1 cellular context compared by ENCODE assay signal in genomic region chr18:23106575-23106974, GRCh38.
TF ChIP-seq lines count a peak whose summit lies in the region.

No MANE protein-coding gene starts in this region.

TF ChIP-seq in HEK293, 187 proteins besides CTCF, POLR2A, EP300 and RAD21 (continued from another document):
- TF ChIP-seq PRDM4 (tag by site-specific recombination; IDR thresholded peaks at IDR 0.05) (peak; percentile 54; the same call in 1 of the 2 replicates), ZNF214 (tag by site-specific recombination; IDR thresholded peaks at IDR 0.05; ENCODE audit: borderline replicate concordance) (no peak), ZNF132 (tag by site-specific recombination; IDR thresholded peaks at IDR 0.05; ENCODE audit: borderline replicate concordance) (no peak), ZNF202 (tag by site-specific recombination; IDR thresholded peaks at IDR 0.05; ENCODE audit: borderline replicate concordance) (no peak), WT1 (tag by site-specific recombination; IDR thresholded peaks at IDR 0.05) (peak; percentile 59), ZBTB10 (tag by site-specific recombination; IDR thresholded peaks at IDR 0.05) (peak; percentile 28; the same call in 1 of the 2 replicates), ZNF521 (tag by site-specific recombination; IDR thresholded peaks at IDR 0.05) (no peak), GLIS1 (tag by site-specific recombination; IDR thresholded peaks at IDR 0.05) (peak; percentile 88), ZNF449 (tag by site-specific recombination; IDR thresholded peaks at IDR 0.05) (peak; percentile 31; the same call in 1 of the 2 replicates), PRDM6 (tag by site-specific recombination; IDR thresholded peaks at IDR 0.05) (peak; percentile 69), ZSCAN30 (tag by site-specific recombination; IDR thresholded peaks at IDR 0.05) (peak; percentile 100), ZNF488 (tag by site-specific recombination; IDR thresholded peaks at IDR 0.05) (no peak), ZNF768 (tag by site-specific recombination; IDR thresholded peaks at IDR 0.05) (no peak), OSR2 (tag by site-specific recombination; IDR thresholded peaks at IDR 0.05) (peak; percentile 76), ZNF580 (tag by site-specific recombination; IDR thresholded peaks at IDR 0.05) (no peak), ZNF596 (tag by site-specific recombination; IDR thresholded peaks at IDR 0.05) (peak; percentile 75)
